8 cellular contexts compared by ENCODE assay signal in genomic region chr3:119033393-119034255, GRCh38. TPM values are rescaled to one million over a fixed set of nuclear protein-coding genes. Genes with fewer than 3 reads are reported as not detected.
DNase-seq lines count a peak whose midpoint lies in the region; ATAC-seq and TF ChIP-seq lines count a peak whose summit lies in the region.

No MANE protein-coding gene starts in this region.

- no peaks in the 10 kb centered on the region for H3K36me3 Mint-ChIP-seq in CD8-positive, alpha-beta memory T cell

- H3K36me3 ChIP-seq in CD8-positive, alpha-beta memory T cell (ENCODE audit: insufficient read depth, low read length), result no peaks in the 10 kb centered on the region
- H3K36me3 ChIP-seq in PC-9 (ENCODE audit: low read depth) (no peaks in the 10 kb centered on the region), esophagus (ENCODE audit: control insufficient read depth in 2 of 2, insufficient read depth in 2 of 2, low read length in 1 of 2) (no peaks in the 10 kb centered on the region), ovary (no peaks in the 10 kb centered on the region)

- H3K4me1 ChIP-seq in CD8-positive, alpha-beta memory T cell (ENCODE audit: insufficient read depth, low read length), result no peaks in the 10 kb centered on the region
- H3K4me1 ChIP-seq in PC-9 (replicated peaks; ENCODE audit: insufficient read depth) (0 out of 2 replicates have a peak, but pooled peaks cover 4% of the 10 kb centered on the region), esophagus (ENCODE audit: control insufficient read depth in 2 of 2, insufficient read depth in 2 of 2, low read length in 1 of 2) (peaks cover 0 to 3% of the 10 kb centered on the region in 2 donors), ovary (ENCODE audit: insufficient read depth) (peaks cover 4% of the 10 kb centered on the region)

- H3F3A ChIP-seq in PC-9 (ENCODE audit: insufficient read depth, low read depth), result no peaks in the 10 kb centered on the region

- peaks cover 20 to 54% of the 10 kb centered on the region in 2 donors for H3K27me3 Mint-ChIP-seq in CD8-positive, alpha-beta memory T cell

- peaks cover 7 to 13% (median 11%) of the 10 kb centered on the region in 3 donors for H3K4me1 Mint-ChIP-seq in CD8-positive, alpha-beta memory T cell

- ATAC-seq in activated CD4-positive, CD25-positive, alpha-beta regulatory T cell treated with anti-CD3 and anti-CD28 coated beads, Interleukin-2, amount 50 U/mL, for 24 hours, result no peak
- ATAC-seq in HG03460 (IDR thresholded peaks at IDR 0.05; ENCODE audit: unreplicated experiment) (no peak), GM21786 (IDR thresholded peaks at IDR 0.05; ENCODE audit: unreplicated experiment) (no peak)

- H3K27me3 ChIP-seq in CD8-positive, alpha-beta memory T cell (ENCODE audit: insufficient read depth, low read length, poor library complexity, severe bottlenecking), result peaks cover 2% of the 10 kb centered on the region
- H3K27me3 ChIP-seq in PC-9 (ENCODE audit: insufficient read depth, low read depth) (peaks cover 35% of the 10 kb centered on the region), esophagus (ENCODE audit: control insufficient read depth in 1 of 2, insufficient read depth in 2 of 2, low read length in 2 of 2) (peaks cover 0 to 4% of the 10 kb centered on the region in 2 donors), ovary (no peaks in the 10 kb centered on the region)

- TF ChIP-seq CTCF in PC-9 (conservative IDR thresholded peaks at IDR 0.05) (no peak), ovary (IDR thresholded peaks at IDR 0.05) (no peak)

- TF ChIP-seq POLR2A in ovary (IDR thresholded peaks at IDR 0.05), result no peak

- WGBS in esophagus, 2 donors, result 37 to 46% methylated on average over 14 of the region's 14 CpGs
- WGBS in ovary, 3 donors, result 11 to 26% (median 13%) methylated on average over 14 of the region's 14 CpGs

- TF ChIP-seq EP300 in ovary (IDR thresholded peaks at IDR 0.05), result no peak

- H3K27ac Mint-ChIP-seq in CD8-positive, alpha-beta memory T cell, result no peak overlapping the region

- no peaks in the 10 kb centered on the region for H3K79me2 ChIP-seq in PC-9 (ENCODE audit: low read depth)

- POLR2A ChIA-PET in CD8-positive, alpha-beta memory T cell (lab: Charles Lee), result no interaction called here
- POLR2A ChIA-PET in PC-9 (lab: Charles Lee; ENCODE audit: unreplicated experiment), result no interaction called here

- no peaks in the 10 kb centered on the region for H3K9me3 ChIP-seq in CD8-positive, alpha-beta memory T cell (ENCODE audit: low read length)
- H3K9me3 ChIP-seq in PC-9 (ENCODE audit: insufficient read depth, low read depth), result no peaks in the 10 kb centered on the region
- no peaks in the 10 kb centered on the region for H3K9me3 ChIP-seq in esophagus (ENCODE audit: control insufficient read depth in 2 of 2, insufficient read depth in 1 of 2, low read depth in 1 of 2, low read length in 1 of 2)
- no peaks in the 10 kb centered on the region for H3K9me3 ChIP-seq in ovary

- H4K20me1 ChIP-seq in PC-9 (ENCODE audit: insufficient read depth), result no peaks in the 10 kb centered on the region

- H3K4me2 ChIP-seq in PC-9, result peak overlapping the region; percentile 95

- peaks cover 0 to 2% (median 0%) of the 10 kb centered on the region in 5 donors for H3K9me3 Mint-ChIP-seq in CD8-positive, alpha-beta memory T cell

- DNase-seq in CD8-positive, alpha-beta memory T cell, result no peak
- DNase-seq in PC-9 (no peak), ovary (no peak), NCI-H510A (lab: John Stamatoyannopoulos, UW) (no peak)

- CTCF ChIA-PET in CD8-positive, alpha-beta memory T cell (lab: Charles Lee), result interaction anchor here (0.7 to 5.9 kb wide), 8 partner anchors 9 to 149 kb away, joined by 3 to 117 read pairs (median 4); no protein-coding TSS in a partner anchor
- CTCF ChIA-PET in PC-9 (lab: Charles Lee), result interaction anchor here (2.2 kb wide), 1 partner anchor 149 kb away, joined by 12 read pairs; no protein-coding TSS in a partner anchor

- H3K27ac ChIP-seq in CD8-positive, alpha-beta memory T cell (ENCODE audit: low read depth, low read length), result no peak overlapping the region
- no peak overlapping the region for H3K27ac ChIP-seq in PC-9
- H3K27ac ChIP-seq in esophagus (ENCODE audit: low read depth in 2 of 2, low read length in 1 of 2), result peak overlapping the region; percentile 4 to 38
- H3K27ac ChIP-seq in ovary, result peak overlapping the region; percentile 79

- peak overlapping the region; percentile 46 for H3K4me3 ChIP-seq in CD8-positive, alpha-beta memory T cell (ENCODE audit: low read length)
- H3K4me3 ChIP-seq in PC-9, result peak overlapping the region; percentile 70; the same call in 1 of the 2 replicates
- H3K4me3 ChIP-seq in esophagus (ENCODE audit: low read depth in 1 of 2, low read length in 2 of 2), result peak overlapping the region; percentile 82 to 91
- peak overlapping the region; percentile 58 for H3K4me3 ChIP-seq in ovary

- H3K9me2 ChIP-seq in PC-9 (ENCODE audit: insufficient read depth), result no peaks in the 10 kb centered on the region

- peak overlapping the region; percentile 85 for H2AFZ ChIP-seq in PC-9

- no TSS peak for BruUV-seq in PC-9 (replicated peaks; lab: Mats Ljungman, UMichigan)

- intact Hi-C loops in PC-9 (cut with micrococcal nuclease; ENCODE audit: unreplicated experiment), result loop anchor here (1.0 to 2.0 kb wide), 3 partner anchors 149 to 643 kb away; partner anchors contain the start of gene B4GALT4
- intact Hi-C loops in ovary (cut with DNase I), result loop anchor here in 3 of 4 donors (2.0 to 10.0 kb wide), 4 partner anchors 41 to 149 kb away; no protein-coding TSS in a partner anchor

- peak overlapping the region; percentile 80 to 88 (median 83) for H3K4me3 Mint-ChIP-seq in CD8-positive, alpha-beta memory T cell

RNA-seq across cellular contexts. Expression of gene IGSF11, which starts 1.0 kb away (rescaled TPM):
- total RNA-seq in CD8-positive, alpha-beta memory T cell, result under 1 TPM in 1 of 2 experiments, not detected in 1; 0.27 TPM
- polyA plus RNA-seq in CD8-positive, alpha-beta memory T cell, result 0.58 TPM
- total RNA-seq in PC-9 (2021) (not detected in 2 replicates), ovary (10 to 100 TPM; 13.8 to 22.3 (median 18.0) TPM)
- polyA plus RNA-seq in esophagus (under 1 TPM; 0.67 to 0.95 TPM), ovary (10 to 100 TPM in 1 of 2 donors, 1 to 10 TPM in 1; 8.9 to 16.8 TPM)

Comparison
In these comparisons a context has a peak if more than half of its experiments do, and no peak if none do; other contexts are left out.
1. H3K27ac ChIP-seq: peak in esophagus (2 of 2) and ovary (2 of 2); none in CD8-positive, alpha-beta memory T cell (single experiment) and PC-9 (single experiment).
2. RNA of gene IGSF11, which starts 1.0 kb away (total RNA-seq): 13.8 to 22.3 TPM in ovary; 0.27 TPM in CD8-positive, alpha-beta memory T cell and not detected in PC-9; every median in the first group is over 10 times any median in the second.
3. Peak in every context shown above with its lines, with median percentiles within 50 percentile points of each other: H3K4me3 ChIP-seq.